Comparison of ENCODE assay signal across 13 cellular contexts in genomic region chr4:42643685-42644084, GRCh38. TPM values are rescaled to one million over a fixed set of nuclear protein-coding genes. Genes with fewer than 3 reads are reported as not detected.
A peak's percentile ranks its signal among the peaks of the same experiment; 100 is the strongest.
DNase-seq lines count a peak whose midpoint lies in the region; ATAC-seq and TF ChIP-seq lines count a peak whose summit lies in the region.
"Had no signal": no experiment of that assay in that cellular context is flagged by ENCODE, and none has a peak within 500 bp of the region (broad histone marks: within the 10 kb centered on the region; RNA-seq: fewer than 3 reads in every experiment).

No MANE protein-coding gene starts in this region.

- no peaks in the 10 kb centered on the region for H3K27me3 Mint-ChIP-seq in activated CD4-positive, alpha-beta T cell treated with anti-CD3 and anti-CD28 coated beads, Interleukin-2, amount 10 ng/mL, durations not matched to agents 24 days and 14 days

- no peak overlapping the region for H3K4me3 ChIP-seq in heart right ventricle

- 81 to 82% methylated on average over 5 of the region's 5 CpGs for WGBS in heart right ventricle, 2 donors

- H3K36me3 Mint-ChIP-seq in activated CD4-positive, alpha-beta T cell treated with anti-CD3 and anti-CD28 coated beads, Interleukin-2, amount 10 ng/mL, durations not matched to agents 24 days and 14 days (ENCODE audit: low read depth) = peaks cover 3% of the 10 kb centered on the region

- no peaks in the 10 kb centered on the region for H3K27me3 ChIP-seq in heart right ventricle

- no peak overlapping the region for H3K27ac Mint-ChIP-seq in activated CD4-positive, alpha-beta T cell treated with anti-CD3 and anti-CD28 coated beads, Interleukin-2, amount 10 ng/mL, durations not matched to agents 24 days and 14 days
- H3K27ac Mint-ChIP-seq: nephron had no signal

- ATAC-seq in GM21423 (IDR thresholded peaks at IDR 0.05; ENCODE audit: unreplicated experiment) (peak; percentile 65), HG03280 (IDR thresholded peaks at IDR 0.05; ENCODE audit: unreplicated experiment) (peak; percentile 63), heart right ventricle (peak in 7 of 8 donors; percentile 49 to 90 (median 76))
- ATAC-seq: esophagus mucosa had no signal

- in situ Hi-C loops in GM13977 (cut with MboI; ENCODE audit: low pct_unique_long_range_greater_than_20kb, low sequenced_read_pairs, unreplicated experiment) = no loop called here

- DNase-seq in GM13977 (ENCODE audit: low spot score) = peak; percentile 40
- DNase-seq in heart right ventricle = no peak
- no peak for DNase-seq in D341Med (ENCODE audit: low spot score)
- DNase-seq in activated CD4-positive, alpha-beta T cell treated with anti-CD3 and anti-CD28 coated beads, Interleukin-2, amount 10 ng/mL, durations not matched to agents 24 days and 14 days = no peak
- DNase-seq in SKM-1 treated with dmso at 0.1 percent for 144 hours (lab: John Stamatoyannopoulos, UW; ENCODE audit: unreplicated experiment) = no peak
- no peak for DNase-seq in iPS-NIHi11 (ENCODE audit: low spot score)
- DNase-seq: activated naive CD4-positive, alpha-beta T cell; DND-41; SK-N-SH had no signal

- intact Hi-C loops in heart right ventricle (cut with DNase I) = no loop called here
- intact Hi-C loops in activated CD4-positive, alpha-beta T cell treated with anti-CD3 and anti-CD28 coated beads, Interleukin-2, amount 10 ng/mL, durations not matched to agents 24 days and 14 days (cut with micrococcal nuclease) = no loop called here

- H3K4me1 ChIP-seq in heart right ventricle = peaks cover 0 to 51% (median 28%) of the 10 kb centered on the region in 9 donors

- TF ChIP-seq CTCF in GM13977 (IDR thresholded peaks at IDR 0.05; ENCODE audit: extremely low read depth, insufficient read depth, missing control alignments) (no peak), heart right ventricle (IDR thresholded peaks at IDR 0.05) (no peak)

- H3K9me3 ChIP-seq in heart right ventricle = no peaks in the 10 kb centered on the region
- H3K9me3 ChIP-seq: SK-N-SH had no signal

- no peaks in the 10 kb centered on the region for H3K36me3 ChIP-seq in heart right ventricle

- peaks cover 40% of the 10 kb centered on the region for H3K4me1 Mint-ChIP-seq in activated CD4-positive, alpha-beta T cell treated with anti-CD3 and anti-CD28 coated beads, Interleukin-2, amount 10 ng/mL, durations not matched to agents 24 days and 14 days

- no peaks in the 10 kb centered on the region for H3K9me3 Mint-ChIP-seq in activated CD4-positive, alpha-beta T cell treated with anti-CD3 and anti-CD28 coated beads, Interleukin-2, amount 10 ng/mL, durations not matched to agents 24 days and 14 days
- H3K9me3 Mint-ChIP-seq: nephron had no signal

- no peak overlapping the region for H3K4me3 Mint-ChIP-seq in activated CD4-positive, alpha-beta T cell treated with anti-CD3 and anti-CD28 coated beads, Interleukin-2, amount 10 ng/mL, durations not matched to agents 24 days and 14 days
- H3K4me3 Mint-ChIP-seq: nephron had no signal

- peak overlapping the region in 6 of 10 donors; percentile 4 to 30 (median 24) for H3K27ac ChIP-seq in heart right ventricle

RNA-seq across cellular contexts. Expression of gene ATP8A1, which starts 13.2 kb away (rescaled TPM):
- total RNA-seq in heart right ventricle = 10 to 100 TPM; 11.6 to 27.9 (median 18.3) TPM
- polyA plus RNA-seq in heart right ventricle = 10 to 100 TPM in 1 of 2 donors, 1 to 10 TPM in 1; 3.4 to 14.8 TPM
- 21.8 and 24.3 TPM in 2 replicates for total RNA-seq in activated CD4-positive, alpha-beta T cell treated with anti-CD3 and anti-CD28 coated beads, Interleukin-2, amount 10 ng/mL, durations not matched to agents 24 days and 14 days
